Comparison of ENCODE assay signal across 1 cellular context in the genomic region with DNA sequence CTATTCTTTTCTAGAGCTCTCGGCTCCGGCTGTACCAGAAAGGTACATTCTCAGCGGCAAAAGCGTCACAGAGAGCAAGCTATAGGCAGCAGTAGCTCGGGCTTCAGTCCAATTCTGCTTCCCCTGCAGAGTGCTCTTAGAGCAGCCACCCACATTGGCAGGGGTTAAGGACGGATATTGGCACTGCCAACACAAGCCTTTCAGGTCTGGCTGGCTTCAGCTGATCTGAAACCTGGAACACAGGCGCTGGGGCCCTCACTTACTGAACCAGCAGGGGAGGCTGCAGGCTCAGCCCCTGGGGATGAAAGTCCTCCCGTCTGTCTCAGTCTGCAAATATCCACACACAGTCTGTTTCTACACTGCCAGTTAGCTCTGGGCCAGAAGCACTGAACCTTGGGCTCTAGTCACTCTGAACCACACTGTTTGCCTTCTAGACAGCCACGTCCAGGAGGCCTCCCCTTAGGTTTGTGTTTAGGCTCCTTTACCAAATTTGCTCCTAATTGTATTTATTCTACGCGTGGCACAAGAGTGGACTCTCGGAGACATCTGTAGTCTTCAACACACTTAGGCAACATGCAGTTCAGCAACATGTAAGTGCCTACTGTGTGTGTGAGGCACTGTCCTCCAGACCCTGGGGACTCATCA.
TF ChIP-seq lines count a peak whose summit lies in the region.

No MANE protein-coding gene starts in this region.

TF ChIP-seq in HepG2, 621 proteins besides CTCF, POLR2A, EP300 and RAD21 (continued from another document and continues in another):
- TF ChIP-seq, protein P1, sequence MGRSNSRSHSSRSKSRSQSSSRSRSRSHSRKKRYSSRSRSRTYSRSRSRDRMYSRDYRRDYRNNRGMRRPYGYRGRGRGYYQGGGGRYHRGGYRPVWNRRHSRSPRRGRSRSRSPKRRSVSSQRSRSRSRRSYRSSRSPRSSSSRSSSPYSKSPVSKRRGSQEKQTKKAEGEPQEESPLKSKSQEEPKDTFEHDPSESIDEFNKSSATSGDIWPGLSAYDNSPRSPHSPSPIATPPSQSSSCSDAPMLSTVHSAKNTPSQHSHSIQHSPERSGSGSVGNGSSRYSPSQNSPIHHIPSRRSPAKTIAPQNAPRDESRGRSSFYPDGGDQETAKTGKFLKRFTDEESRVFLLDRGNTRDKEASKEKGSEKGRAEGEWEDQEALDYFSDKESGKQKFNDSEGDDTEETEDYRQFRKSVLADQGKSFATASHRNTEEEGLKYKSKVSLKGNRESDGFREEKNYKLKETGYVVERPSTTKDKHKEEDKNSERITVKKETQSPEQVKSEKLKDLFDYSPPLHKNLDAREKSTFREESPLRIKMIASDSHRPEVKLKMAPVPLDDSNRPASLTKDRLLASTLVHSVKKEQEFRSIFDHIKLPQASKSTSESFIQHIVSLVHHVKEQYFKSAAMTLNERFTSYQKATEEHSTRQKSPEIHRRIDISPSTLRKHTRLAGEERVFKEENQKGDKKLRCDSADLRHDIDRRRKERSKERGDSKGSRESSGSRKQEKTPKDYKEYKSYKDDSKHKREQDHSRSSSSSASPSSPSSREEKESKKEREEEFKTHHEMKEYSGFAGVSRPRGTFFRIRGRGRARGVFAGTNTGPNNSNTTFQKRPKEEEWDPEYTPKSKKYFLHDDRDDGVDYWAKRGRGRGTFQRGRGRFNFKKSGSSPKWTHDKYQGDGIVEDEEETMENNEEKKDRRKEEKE (IDR thresholded peaks at IDR 0.05), result no peak
- TF ChIP-seq ZNF614 (CRISPR knock-in tag; IDR thresholded peaks at IDR 0.05; ENCODE audit: borderline replicate concordance) (peak; percentile 87; the same call in 1 of the 2 replicates), RORA (CRISPR knock-in tag; IDR thresholded peaks at IDR 0.05) (no peak), TBP (CRISPR knock-in tag; IDR thresholded peaks at IDR 0.05) (no peak), ATAD3A (CRISPR knock-in tag; IDR thresholded peaks at IDR 0.05) (no peak), ATF7-NPFF (CRISPR knock-in tag; IDR thresholded peaks at IDR 0.05; ENCODE audit: low read depth) (0 out of 2 replicates have a peak, but pooled peaks have one; percentile 34), ISL2 (CRISPR knock-in tag; IDR thresholded peaks at IDR 0.05) (peak; percentile 40; the same call in 1 of the 2 replicates), ZNF256 (CRISPR knock-in tag; conservative IDR thresholded peaks at IDR 0.05) (no peak), SYNCRIP (IDR thresholded peaks at IDR 0.05; ENCODE audit: insufficient read depth, low read depth, low read length) (no peak), ZNF7 (CRISPR knock-in tag; IDR thresholded peaks at IDR 0.05) (no peak), CREM (IDR thresholded peaks at IDR 0.05) (peak; percentile 18; the same call in 1 of the 2 replicates), CREM (CRISPR knock-in tag; IDR thresholded peaks at IDR 0.05) (no peak), SMYD3 (CRISPR knock-in tag; IDR thresholded peaks at IDR 0.05) (no peak), ZNF251 (CRISPR knock-in tag; IDR thresholded peaks at IDR 0.05) (no peak), NFIB (CRISPR knock-in tag; IDR thresholded peaks at IDR 0.05; ENCODE audit: borderline replicate concordance) (no peak), POLR2AphosphoS5 (IDR thresholded peaks at IDR 0.05; ENCODE audit: low read depth, low read length) (no peak), CEBPG (CRISPR knock-in tag; IDR thresholded peaks at IDR 0.05) (peak; percentile 61), MAFF (IDR thresholded peaks at IDR 0.05; ENCODE audit: low read depth, low read length) (no peak), KDM6A (CRISPR knock-in tag; IDR thresholded peaks at IDR 0.05; ENCODE audit: low read depth) (peak; percentile 27; the same call in 1 of the 2 replicates), CEBPB (IDR thresholded peaks at IDR 0.05; ENCODE audit: borderline replicate concordance, low read depth, low read length) (no peak), HNRNPL (IDR thresholded peaks at IDR 0.05; ENCODE audit: low read depth, low read length) (0 out of 2 replicates have a peak, but pooled peaks have one; percentile 48), ZNF329 (CRISPR knock-in tag; IDR thresholded peaks at IDR 0.05; ENCODE audit: low read depth) (peak; percentile 85; the same call in 1 of the 2 replicates), HDAC6 (IDR thresholded peaks at IDR 0.05; ENCODE audit: low read depth, low read length) (no peak), MXI1 (IDR thresholded peaks at IDR 0.05; ENCODE audit: borderline replicate concordance, low read depth, low read length) (peak; percentile 44; the same call in 1 of the 3 replicates), ZFX (CRISPR knock-in tag; IDR thresholded peaks at IDR 0.05; ENCODE audit: low read depth) (peak; percentile 58; the same call in 1 of the 2 replicates), ZNF562 (CRISPR knock-in tag; IDR thresholded peaks at IDR 0.05; ENCODE audit: borderline replicate concordance) (no peak), ZNF121 (CRISPR knock-in tag; IDR thresholded peaks at IDR 0.05) (peak; percentile 69; the same call in 1 of the 2 replicates), MAFK (conservative IDR thresholded peaks at IDR 0.05 in 1 of 2, IDR thresholded peaks at IDR 0.05 in 1 of 2; ENCODE audit: low read length in 2 of 2) (no peak), SETDB1 (CRISPR knock-in tag; IDR thresholded peaks at IDR 0.05; ENCODE audit: borderline replicate concordance) (no peak), ADNP (CRISPR knock-in tag; IDR thresholded peaks at IDR 0.05) (no peak), KDM2A (CRISPR knock-in tag; IDR thresholded peaks at IDR 0.05; ENCODE audit: borderline replicate concordance, low read depth) (peak; percentile 59; the same call in 1 of the 2 replicates), ZNF33A (CRISPR knock-in tag; IDR thresholded peaks at IDR 0.05; ENCODE audit: borderline replicate concordance) (no peak), HOXA5 (CRISPR knock-in tag; IDR thresholded peaks at IDR 0.05) (0 out of 2 replicates have a peak, but pooled peaks have one; percentile 27), NRL (CRISPR knock-in tag; IDR thresholded peaks at IDR 0.05; ENCODE audit: borderline replicate concordance) (peak; percentile 51; the same call in 1 of the 2 replicates), STAT5B (CRISPR knock-in tag; IDR thresholded peaks at IDR 0.05) (no peak), ZNF619 (CRISPR knock-in tag; IDR thresholded peaks at IDR 0.05) (no peak), NFIC (IDR thresholded peaks at IDR 0.05; ENCODE audit: low read length) (no peak), ZNF260 (CRISPR knock-in tag; IDR thresholded peaks at IDR 0.05; ENCODE audit: borderline replicate concordance, low read depth) (no peak)
- TF ChIP-seq, protein P2, sequence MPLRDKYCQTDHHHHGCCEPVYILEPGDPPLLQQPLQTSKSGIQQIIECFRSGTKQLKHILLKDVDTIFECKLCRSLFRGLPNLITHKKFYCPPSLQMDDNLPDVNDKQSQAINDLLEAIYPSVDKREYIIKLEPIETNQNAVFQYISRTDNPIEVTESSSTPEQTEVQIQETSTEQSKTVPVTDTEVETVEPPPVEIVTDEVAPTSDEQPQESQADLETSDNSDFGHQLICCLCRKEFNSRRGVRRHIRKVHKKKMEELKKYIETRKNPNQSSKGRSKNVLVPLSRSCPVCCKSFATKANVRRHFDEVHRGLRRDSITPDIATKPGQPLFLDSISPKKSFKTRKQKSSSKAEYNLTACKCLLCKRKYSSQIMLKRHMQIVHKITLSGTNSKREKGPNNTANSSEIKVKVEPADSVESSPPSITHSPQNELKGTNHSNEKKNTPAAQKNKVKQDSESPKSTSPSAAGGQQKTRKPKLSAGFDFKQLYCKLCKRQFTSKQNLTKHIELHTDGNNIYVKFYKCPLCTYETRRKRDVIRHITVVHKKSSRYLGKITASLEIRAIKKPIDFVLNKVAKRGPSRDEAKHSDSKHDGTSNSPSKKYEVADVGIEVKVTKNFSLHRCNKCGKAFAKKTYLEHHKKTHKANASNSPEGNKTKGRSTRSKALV (CRISPR knock-in tag; IDR thresholded peaks at IDR 0.05), result no peak
- TF ChIP-seq, protein P3, sequence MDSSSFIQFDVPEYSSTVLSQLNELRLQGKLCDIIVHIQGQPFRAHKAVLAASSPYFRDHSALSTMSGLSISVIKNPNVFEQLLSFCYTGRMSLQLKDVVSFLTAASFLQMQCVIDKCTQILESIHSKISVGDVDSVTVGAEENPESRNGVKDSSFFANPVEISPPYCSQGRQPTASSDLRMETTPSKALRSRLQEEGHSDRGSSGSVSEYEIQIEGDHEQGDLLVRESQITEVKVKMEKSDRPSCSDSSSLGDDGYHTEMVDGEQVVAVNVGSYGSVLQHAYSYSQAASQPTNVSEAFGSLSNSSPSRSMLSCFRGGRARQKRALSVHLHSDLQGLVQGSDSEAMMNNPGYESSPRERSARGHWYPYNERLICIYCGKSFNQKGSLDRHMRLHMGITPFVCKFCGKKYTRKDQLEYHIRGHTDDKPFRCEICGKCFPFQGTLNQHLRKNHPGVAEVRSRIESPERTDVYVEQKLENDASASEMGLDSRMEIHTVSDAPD (CRISPR knock-in tag; IDR thresholded peaks at IDR 0.05), result peak; percentile 36; the same call in 1 of the 2 replicates
- TF ChIP-seq, protein P4, sequence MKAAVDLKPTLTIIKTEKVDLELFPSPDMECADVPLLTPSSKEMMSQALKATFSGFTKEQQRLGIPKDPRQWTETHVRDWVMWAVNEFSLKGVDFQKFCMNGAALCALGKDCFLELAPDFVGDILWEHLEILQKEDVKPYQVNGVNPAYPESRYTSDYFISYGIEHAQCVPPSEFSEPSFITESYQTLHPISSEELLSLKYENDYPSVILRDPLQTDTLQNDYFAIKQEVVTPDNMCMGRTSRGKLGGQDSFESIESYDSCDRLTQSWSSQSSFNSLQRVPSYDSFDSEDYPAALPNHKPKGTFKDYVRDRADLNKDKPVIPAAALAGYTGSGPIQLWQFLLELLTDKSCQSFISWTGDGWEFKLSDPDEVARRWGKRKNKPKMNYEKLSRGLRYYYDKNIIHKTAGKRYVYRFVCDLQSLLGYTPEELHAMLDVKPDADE (CRISPR knock-in tag; IDR thresholded peaks at IDR 0.05), result no peak
- TF ChIP-seq, protein P5, sequence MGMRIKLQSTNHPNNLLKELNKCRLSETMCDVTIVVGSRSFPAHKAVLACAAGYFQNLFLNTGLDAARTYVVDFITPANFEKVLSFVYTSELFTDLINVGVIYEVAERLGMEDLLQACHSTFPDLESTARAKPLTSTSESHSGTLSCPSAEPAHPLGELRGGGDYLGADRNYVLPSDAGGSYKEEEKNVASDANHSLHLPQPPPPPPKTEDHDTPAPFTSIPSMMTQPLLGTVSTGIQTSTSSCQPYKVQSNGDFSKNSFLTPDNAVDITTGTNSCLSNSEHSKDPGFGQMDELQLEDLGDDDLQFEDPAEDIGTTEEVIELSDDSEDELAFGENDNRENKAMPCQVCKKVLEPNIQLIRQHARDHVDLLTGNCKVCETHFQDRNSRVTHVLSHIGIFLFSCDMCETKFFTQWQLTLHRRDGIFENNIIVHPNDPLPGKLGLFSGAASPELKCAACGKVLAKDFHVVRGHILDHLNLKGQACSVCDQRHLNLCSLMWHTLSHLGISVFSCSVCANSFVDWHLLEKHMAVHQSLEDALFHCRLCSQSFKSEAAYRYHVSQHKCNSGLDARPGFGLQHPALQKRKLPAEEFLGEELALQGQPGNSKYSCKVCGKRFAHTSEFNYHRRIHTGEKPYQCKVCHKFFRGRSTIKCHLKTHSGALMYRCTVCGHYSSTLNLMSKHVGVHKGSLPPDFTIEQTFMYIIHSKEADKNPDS (CRISPR knock-in tag; IDR thresholded peaks at IDR 0.05), result 0 out of 2 replicates have a peak, but pooled peaks have one; percentile 19
- TF ChIP-seq, protein P6, sequence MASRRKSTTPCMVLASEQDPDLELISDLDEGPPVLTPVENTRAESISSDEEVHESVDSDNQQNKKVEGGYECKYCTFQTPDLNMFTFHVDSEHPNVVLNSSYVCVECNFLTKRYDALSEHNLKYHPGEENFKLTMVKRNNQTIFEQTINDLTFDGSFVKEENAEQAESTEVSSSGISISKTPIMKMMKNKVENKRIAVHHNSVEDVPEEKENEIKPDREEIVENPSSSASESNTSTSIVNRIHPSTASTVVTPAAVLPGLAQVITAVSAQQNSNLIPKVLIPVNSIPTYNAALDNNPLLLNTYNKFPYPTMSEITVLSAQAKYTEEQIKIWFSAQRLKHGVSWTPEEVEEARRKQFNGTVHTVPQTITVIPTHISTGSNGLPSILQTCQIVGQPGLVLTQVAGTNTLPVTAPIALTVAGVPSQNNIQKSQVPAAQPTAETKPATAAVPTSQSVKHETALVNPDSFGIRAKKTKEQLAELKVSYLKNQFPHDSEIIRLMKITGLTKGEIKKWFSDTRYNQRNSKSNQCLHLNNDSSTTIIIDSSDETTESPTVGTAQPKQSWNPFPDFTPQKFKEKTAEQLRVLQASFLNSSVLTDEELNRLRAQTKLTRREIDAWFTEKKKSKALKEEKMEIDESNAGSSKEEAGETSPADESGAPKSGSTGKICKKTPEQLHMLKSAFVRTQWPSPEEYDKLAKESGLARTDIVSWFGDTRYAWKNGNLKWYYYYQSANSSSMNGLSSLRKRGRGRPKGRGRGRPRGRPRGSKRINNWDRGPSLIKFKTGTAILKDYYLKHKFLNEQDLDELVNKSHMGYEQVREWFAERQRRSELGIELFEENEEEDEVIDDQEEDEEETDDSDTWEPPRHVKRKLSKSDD (CRISPR knock-in tag; IDR thresholded peaks at IDR 0.05; ENCODE audit: low read depth), result no peak
- TF ChIP-seq, protein P7, sequence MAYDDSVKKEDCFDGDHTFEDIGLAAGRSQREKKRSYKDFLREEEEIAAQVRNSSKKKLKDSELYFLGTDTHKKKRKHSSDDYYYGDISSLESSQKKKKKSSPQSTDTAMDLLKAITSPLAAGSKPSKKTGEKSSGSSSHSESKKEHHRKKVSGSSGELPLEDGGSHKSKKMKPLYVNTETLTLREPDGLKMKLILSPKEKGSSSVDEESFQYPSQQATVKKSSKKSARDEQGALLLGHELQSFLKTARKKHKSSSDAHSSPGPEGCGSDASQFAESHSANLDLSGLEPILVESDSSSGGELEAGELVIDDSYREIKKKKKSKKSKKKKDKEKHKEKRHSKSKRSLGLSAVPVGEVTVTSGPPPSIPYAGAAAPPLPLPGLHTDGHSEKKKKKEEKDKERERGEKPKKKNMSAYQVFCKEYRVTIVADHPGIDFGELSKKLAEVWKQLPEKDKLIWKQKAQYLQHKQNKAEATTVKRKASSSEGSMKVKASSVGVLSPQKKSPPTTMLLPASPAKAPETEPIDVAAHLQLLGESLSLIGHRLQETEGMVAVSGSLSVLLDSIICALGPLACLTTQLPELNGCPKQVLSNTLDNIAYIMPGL (CRISPR knock-in tag; IDR thresholded peaks at IDR 0.05; ENCODE audit: borderline replicate concordance in 1 of 2, low read depth in 1 of 2), result peak; percentile 68 to 80; a peak in 3 of 4 replicates
- TF ChIP-seq, protein P8, sequence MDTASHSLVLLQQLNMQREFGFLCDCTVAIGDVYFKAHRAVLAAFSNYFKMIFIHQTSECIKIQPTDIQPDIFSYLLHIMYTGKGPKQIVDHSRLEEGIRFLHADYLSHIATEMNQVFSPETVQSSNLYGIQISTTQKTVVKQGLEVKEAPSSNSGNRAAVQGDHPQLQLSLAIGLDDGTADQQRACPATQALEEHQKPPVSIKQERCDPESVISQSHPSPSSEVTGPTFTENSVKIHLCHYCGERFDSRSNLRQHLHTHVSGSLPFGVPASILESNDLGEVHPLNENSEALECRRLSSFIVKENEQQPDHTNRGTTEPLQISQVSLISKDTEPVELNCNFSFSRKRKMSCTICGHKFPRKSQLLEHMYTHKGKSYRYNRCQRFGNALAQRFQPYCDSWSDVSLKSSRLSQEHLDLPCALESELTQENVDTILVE (CRISPR knock-in tag; IDR thresholded peaks at IDR 0.05), result no peak
